2 cellular contexts compared by ENCODE assay signal in the genomic region with DNA sequence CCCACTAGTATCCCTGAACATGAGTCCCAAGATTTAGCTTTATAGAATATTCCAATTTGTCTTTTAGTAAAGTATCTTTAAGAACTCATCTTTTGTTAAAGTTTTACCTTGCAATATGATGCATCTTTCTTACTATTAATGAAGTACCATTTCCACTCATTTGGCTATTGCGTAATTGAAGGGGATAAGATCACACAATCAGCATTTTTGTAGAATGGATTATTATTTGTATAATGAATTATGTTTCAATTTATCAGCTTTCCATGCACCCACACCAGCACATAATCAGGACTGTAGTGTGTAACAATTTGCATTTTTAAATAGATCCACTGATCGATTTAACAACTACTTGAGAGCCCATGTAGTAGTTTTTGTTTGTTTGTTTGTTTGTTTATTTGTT.
A peak's percentile ranks its signal among the peaks of the same experiment; 100 is the strongest.
TF ChIP-seq lines count a peak whose summit lies in the region.

No MANE protein-coding gene starts in this region.

TF ChIP-seq in A549, 52 proteins besides CTCF, POLR2A, EP300 and RAD21 (continued from another document):
- TF ChIP-seq, protein P1, sequence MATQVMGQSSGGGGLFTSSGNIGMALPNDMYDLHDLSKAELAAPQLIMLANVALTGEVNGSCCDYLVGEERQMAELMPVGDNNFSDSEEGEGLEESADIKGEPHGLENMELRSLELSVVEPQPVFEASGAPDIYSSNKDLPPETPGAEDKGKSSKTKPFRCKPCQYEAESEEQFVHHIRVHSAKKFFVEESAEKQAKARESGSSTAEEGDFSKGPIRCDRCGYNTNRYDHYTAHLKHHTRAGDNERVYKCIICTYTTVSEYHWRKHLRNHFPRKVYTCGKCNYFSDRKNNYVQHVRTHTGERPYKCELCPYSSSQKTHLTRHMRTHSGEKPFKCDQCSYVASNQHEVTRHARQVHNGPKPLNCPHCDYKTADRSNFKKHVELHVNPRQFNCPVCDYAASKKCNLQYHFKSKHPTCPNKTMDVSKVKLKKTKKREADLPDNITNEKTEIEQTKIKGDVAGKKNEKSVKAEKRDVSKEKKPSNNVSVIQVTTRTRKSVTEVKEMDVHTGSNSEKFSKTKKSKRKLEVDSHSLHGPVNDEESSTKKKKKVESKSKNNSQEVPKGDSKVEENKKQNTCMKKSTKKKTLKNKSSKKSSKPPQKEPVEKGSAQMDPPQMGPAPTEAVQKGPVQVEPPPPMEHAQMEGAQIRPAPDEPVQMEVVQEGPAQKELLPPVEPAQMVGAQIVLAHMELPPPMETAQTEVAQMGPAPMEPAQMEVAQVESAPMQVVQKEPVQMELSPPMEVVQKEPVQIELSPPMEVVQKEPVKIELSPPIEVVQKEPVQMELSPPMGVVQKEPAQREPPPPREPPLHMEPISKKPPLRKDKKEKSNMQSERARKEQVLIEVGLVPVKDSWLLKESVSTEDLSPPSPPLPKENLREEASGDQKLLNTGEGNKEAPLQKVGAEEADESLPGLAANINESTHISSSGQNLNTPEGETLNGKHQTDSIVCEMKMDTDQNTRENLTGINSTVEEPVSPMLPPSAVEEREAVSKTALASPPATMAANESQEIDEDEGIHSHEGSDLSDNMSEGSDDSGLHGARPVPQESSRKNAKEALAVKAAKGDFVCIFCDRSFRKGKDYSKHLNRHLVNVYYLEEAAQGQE (IDR thresholded peaks at IDR 0.05): no peak
- TF ChIP-seq CEBPB (IDR thresholded peaks at IDR 0.05): peak; percentile 18 to 38; a peak in 3 of 4 replicates
- TF ChIP-seq BHLHE40 (IDR thresholded peaks at IDR 0.05; ENCODE audit: low read depth, low read length): no peak
- no peak for TF ChIP-seq ESRRA (IDR thresholded peaks at IDR 0.05; ENCODE audit: borderline replicate concordance, low read length)
- no peak for TF ChIP-seq RNF2 (IDR thresholded peaks at IDR 0.05; ENCODE audit: borderline replicate concordance, low read depth)
- TF ChIP-seq MAFK (IDR thresholded peaks at IDR 0.05; ENCODE audit: partially characterized antibody): peak; percentile 27
- TF ChIP-seq RFX5 (IDR thresholded peaks at IDR 0.05): no peak
- TF ChIP-seq SREBF2 (IDR thresholded peaks at IDR 0.05): no peak
TF ChIP-seq in A549: peak in this region for 2.

TF ChIP-seq in K562, 482 proteins besides CTCF, POLR2A, EP300 and RAD21 (continued from another document):
- no peak for TF ChIP-seq ZC3H4 (CRISPR knock-in tag; IDR thresholded peaks at IDR 0.05; ENCODE audit: borderline replicate concordance)
- no peak for TF ChIP-seq RBM25 (IDR thresholded peaks at IDR 0.05; ENCODE audit: low read depth, low read length, severe bottlenecking)
- TF ChIP-seq CEBPG (CRISPR knock-in tag; IDR thresholded peaks at IDR 0.05): no peak
- peak in 1 of 2 experiments; percentile 76; a peak in 2 of 4 replicates for TF ChIP-seq CEBPG (tag; conservative IDR thresholded peaks at IDR 0.05 in 1 of 2, IDR thresholded peaks at IDR 0.05 in 1 of 2)
- TF ChIP-seq MIER1 (IDR thresholded peaks at IDR 0.05; ENCODE audit: low read depth): no peak
